ENCODE assay signal across 1 cellular context in genomic region chr18:35497334-35498197, GRCh38.
TF ChIP-seq lines count a peak whose summit lies in the region.

Gene INO80C, minus strand, starts transcription at chr18:35497960. Its CDS starts 86 bp downstream, at chr18:35497874.

TF ChIP-seq in HepG2, 621 proteins besides CTCF, POLR2A, EP300 and RAD21 (continued from another document and continues in another):
- TF ChIP-seq, protein P1, sequence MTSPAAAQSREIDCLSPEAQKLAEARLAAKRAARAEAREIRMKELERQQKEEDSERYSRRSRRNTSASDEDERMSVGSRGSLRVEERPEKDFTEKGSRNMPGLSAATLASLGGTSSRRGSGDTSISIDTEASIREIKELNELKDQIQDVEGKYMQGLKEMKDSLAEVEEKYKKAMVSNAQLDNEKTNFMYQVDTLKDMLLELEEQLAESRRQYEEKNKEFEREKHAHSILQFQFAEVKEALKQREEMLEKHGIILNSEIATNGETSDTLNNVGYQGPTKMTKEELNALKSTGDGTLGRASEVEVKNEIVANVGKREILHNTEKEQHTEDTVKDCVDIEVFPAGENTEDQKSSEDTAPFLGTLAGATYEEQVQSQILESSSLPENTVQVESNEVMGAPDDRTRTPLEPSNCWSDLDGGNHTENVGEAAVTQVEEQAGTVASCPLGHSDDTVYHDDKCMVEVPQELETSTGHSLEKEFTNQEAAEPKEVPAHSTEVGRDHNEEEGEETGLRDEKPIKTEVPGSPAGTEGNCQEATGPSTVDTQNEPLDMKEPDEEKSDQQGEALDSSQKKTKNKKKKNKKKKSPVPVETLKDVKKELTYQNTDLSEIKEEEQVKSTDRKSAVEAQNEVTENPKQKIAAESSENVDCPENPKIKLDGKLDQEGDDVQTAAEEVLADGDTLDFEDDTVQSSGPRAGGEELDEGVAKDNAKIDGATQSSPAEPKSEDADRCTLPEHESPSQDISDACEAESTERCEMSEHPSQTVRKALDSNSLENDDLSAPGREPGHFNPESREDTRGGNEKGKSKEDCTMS (CRISPR knock-in tag; conservative IDR thresholded peaks at IDR 0.05), result 0 out of 2 replicates have a peak, but pooled peaks have one; percentile 10
- TF ChIP-seq SRSF1 (optimal IDR thresholded peaks at IDR 0.05; ENCODE audit: low read depth, low read length), result no peak
- TF ChIP-seq ETV6 (CRISPR knock-in tag; conservative IDR thresholded peaks at IDR 0.05), result peak; percentile 95; the same call in 1 of the 2 replicates
- TF ChIP-seq, protein P2, sequence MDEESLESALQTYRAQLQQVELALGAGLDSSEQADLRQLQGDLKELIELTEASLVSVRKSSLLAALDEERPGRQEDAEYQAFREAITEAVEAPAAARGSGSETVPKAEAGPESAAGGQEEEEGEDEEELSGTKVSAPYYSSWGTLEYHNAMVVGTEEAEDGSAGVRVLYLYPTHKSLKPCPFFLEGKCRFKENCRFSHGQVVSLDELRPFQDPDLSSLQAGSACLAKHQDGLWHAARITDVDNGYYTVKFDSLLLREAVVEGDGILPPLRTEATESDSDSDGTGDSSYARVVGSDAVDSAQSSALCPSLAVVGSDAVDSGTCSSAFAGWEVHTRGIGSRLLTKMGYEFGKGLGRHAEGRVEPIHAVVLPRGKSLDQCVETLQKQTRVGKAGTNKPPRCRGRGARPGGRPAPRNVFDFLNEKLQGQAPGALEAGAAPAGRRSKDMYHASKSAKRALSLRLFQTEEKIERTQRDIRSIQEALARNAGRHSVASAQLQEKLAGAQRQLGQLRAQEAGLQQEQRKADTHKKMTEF (CRISPR knock-in tag; IDR thresholded peaks at IDR 0.05), result peak; percentile 94
- TF ChIP-seq KDM4B (CRISPR knock-in tag; IDR thresholded peaks at IDR 0.05), result peak; percentile 87; the same call in 1 of the 2 replicates
- TF ChIP-seq U2AF2 (IDR thresholded peaks at IDR 0.05; ENCODE audit: low read depth, low read length), result no peak
- TF ChIP-seq TSC22D2 (CRISPR knock-in tag; IDR thresholded peaks at IDR 0.05; ENCODE audit: borderline replicate concordance), result 0 out of 2 replicates have a peak, but pooled peaks have one; percentile 86
- TF ChIP-seq HNRNPK (IDR thresholded peaks at IDR 0.05; ENCODE audit: low read depth, low read length, poor library complexity, severe bottlenecking), result no peak
- TF ChIP-seq, protein P3, sequence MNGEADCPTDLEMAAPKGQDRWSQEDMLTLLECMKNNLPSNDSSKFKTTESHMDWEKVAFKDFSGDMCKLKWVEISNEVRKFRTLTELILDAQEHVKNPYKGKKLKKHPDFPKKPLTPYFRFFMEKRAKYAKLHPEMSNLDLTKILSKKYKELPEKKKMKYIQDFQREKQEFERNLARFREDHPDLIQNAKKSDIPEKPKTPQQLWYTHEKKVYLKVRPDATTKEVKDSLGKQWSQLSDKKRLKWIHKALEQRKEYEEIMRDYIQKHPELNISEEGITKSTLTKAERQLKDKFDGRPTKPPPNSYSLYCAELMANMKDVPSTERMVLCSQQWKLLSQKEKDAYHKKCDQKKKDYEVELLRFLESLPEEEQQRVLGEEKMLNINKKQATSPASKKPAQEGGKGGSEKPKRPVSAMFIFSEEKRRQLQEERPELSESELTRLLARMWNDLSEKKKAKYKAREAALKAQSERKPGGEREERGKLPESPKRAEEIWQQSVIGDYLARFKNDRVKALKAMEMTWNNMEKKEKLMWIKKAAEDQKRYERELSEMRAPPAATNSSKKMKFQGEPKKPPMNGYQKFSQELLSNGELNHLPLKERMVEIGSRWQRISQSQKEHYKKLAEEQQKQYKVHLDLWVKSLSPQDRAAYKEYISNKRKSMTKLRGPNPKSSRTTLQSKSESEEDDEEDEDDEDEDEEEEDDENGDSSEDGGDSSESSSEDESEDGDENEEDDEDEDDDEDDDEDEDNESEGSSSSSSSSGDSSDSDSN (CRISPR knock-in tag; IDR thresholded peaks at IDR 0.05), result peak; percentile 39; the same call in 1 of the 2 replicates
- TF ChIP-seq ZNF260 (CRISPR knock-in tag; IDR thresholded peaks at IDR 0.05; ENCODE audit: borderline replicate concordance, low read depth), result no peak
- TF ChIP-seq, protein P4, sequence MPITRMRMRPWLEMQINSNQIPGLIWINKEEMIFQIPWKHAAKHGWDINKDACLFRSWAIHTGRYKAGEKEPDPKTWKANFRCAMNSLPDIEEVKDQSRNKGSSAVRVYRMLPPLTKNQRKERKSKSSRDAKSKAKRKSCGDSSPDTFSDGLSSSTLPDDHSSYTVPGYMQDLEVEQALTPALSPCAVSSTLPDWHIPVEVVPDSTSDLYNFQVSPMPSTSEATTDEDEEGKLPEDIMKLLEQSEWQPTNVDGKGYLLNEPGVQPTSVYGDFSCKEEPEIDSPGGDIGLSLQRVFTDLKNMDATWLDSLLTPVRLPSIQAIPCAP (CRISPR knock-in tag; IDR thresholded peaks at IDR 0.05; ENCODE audit: low read depth), result no peak
- TF ChIP-seq, protein P5, sequence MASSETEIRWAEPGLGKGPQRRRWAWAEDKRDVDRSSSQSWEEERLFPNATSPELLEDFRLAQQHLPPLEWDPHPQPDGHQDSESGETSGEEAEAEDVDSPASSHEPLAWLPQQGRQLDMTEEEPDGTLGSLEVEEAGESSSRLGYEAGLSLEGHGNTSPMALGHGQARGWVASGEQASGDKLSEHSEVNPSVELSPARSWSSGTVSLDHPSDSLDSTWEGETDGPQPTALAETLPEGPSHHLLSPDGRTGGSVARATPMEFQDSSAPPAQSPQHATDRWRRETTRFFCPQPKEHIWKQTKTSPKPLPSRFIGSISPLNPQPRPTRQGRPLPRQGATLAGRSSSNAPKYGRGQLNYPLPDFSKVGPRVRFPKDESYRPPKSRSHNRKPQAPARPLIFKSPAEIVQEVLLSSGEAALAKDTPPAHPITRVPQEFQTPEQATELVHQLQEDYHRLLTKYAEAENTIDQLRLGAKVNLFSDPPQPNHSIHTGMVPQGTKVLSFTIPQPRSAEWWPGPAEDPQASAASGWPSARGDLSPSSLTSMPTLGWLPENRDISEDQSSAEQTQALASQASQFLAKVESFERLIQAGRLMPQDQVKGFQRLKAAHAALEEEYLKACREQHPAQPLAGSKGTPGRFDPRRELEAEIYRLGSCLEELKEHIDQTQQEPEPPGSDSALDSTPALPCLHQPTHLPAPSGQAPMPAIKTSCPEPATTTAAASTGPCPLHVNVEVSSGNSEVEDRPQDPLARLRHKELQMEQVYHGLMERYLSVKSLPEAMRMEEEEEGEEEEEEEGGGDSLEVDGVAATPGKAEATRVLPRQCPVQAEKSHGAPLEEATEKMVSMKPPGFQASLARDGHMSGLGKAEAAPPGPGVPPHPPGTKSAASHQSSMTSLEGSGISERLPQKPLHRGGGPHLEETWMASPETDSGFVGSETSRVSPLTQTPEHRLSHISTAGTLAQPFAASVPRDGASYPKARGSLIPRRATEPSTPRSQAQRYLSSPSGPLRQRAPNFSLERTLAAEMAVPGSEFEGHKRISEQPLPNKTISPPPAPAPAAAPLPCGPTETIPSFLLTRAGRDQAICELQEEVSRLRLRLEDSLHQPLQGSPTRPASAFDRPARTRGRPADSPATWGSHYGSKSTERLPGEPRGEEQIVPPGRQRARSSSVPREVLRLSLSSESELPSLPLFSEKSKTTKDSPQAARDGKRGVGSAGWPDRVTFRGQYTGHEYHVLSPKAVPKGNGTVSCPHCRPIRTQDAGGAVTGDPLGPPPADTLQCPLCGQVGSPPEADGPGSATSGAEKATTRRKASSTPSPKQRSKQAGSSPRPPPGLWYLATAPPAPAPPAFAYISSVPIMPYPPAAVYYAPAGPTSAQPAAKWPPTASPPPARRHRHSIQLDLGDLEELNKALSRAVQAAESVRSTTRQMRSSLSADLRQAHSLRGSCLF (CRISPR knock-in tag; IDR thresholded peaks at IDR 0.05; ENCODE audit: borderline replicate concordance), result 0 out of 2 replicates have a peak, but pooled peaks have one; percentile 69
- peak; percentile 81 for TF ChIP-seq ZBTB7B (CRISPR knock-in tag; IDR thresholded peaks at IDR 0.05)
- TF ChIP-seq, protein P6, sequence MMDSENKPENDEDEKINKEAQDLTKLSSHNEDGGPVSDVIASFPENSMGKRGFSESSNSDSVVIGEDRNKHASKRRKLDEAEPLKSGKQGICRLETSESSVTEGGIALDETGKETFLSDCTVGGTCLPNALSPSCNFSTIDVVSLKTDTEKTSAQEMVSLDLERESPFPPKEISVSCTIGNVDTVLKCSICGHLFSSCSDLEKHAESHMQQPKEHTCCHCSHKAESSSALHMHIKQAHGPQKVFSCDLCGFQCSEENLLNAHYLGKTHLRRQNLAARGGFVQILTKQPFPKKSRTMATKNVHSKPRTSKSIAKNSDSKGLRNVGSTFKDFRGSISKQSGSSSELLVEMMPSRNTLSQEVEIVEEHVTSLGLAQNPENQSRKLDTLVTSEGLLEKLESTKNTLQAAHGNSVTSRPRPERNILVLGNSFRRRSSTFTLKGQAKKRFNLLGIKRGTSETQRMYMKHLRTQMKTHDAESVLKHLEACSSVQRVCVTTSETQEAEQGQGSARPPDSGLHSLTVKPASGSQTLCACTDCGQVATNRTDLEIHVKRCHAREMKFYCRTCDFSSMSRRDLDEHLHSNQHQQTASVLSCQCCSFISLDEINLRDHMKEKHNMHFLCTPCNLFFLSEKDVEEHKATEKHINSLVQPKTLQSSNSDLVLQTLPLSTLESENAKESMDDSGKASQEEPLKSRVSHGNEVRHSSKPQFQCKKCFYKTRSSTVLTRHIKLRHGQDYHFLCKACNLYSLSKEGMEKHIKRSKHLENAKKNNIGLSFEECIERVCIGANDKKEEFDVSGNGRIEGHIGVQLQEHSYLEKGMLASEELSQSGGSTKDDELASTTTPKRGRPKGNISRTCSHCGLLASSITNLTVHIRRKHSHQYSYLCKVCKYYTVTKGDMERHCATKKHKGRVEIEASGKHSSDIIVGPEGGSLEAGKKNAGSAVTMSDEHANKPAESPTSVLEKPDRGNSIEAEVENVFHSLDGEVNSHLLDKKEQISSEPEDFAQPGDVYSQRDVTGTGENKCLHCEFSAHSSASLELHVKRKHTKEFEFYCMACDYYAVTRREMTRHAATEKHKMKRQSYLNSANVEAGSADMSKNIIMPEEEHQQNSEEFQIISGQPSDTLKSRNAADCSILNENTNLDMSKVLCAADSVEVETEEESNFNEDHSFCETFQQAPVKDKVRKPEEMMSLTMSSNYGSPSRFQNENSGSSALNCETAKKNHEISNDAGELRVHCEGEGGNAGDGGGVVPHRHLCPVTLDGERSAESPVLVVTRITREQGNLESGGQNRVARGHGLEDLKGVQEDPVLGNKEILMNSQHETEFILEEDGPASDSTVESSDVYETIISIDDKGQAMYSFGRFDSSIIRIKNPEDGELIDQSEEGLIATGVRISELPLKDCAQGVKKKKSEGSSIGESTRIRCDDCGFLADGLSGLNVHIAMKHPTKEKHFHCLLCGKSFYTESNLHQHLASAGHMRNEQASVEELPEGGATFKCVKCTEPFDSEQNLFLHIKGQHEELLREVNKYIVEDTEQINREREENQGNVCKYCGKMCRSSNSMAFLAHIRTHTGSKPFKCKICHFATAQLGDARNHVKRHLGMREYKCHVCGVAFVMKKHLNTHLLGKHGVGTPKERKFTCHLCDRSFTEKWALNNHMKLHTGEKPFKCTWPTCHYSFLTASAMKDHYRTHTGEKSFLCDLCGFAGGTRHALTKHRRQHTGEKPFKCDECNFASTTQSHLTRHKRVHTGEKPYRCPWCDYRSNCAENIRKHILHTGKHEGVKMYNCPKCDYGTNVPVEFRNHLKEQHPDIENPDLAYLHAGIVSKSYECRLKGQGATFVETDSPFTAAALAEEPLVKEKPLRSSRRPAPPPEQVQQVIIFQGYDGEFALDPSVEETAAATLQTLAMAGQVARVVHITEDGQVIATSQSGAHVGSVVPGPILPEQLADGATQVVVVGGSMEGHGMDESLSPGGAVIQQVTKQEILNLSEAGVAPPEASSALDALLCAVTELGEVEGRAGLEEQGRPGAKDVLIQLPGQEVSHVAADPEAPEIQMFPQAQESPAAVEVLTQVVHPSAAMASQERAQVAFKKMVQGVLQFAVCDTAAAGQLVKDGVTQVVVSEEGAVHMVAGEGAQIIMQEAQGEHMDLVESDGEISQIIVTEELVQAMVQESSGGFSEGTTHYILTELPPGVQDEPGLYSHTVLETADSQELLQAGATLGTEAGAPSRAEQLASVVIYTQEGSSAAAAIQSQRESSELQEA (CRISPR knock-in tag; IDR thresholded peaks at IDR 0.05; ENCODE audit: not compliant biosample characterization), result peak; percentile 72
- peak; percentile 76; the same call in 1 of the 2 replicates for TF ChIP-seq HOXA5 (CRISPR knock-in tag; IDR thresholded peaks at IDR 0.05)
- TF ChIP-seq HNRNPL (IDR thresholded peaks at IDR 0.05; ENCODE audit: low read depth, low read length), result 0 out of 2 replicates have a peak, but pooled peaks have one; percentile 49
- TF ChIP-seq TEAD3 (CRISPR knock-in tag; optimal IDR thresholded peaks at IDR 0.05; ENCODE audit: borderline replicate concordance), result peak; percentile 73
- TF ChIP-seq, protein P7, sequence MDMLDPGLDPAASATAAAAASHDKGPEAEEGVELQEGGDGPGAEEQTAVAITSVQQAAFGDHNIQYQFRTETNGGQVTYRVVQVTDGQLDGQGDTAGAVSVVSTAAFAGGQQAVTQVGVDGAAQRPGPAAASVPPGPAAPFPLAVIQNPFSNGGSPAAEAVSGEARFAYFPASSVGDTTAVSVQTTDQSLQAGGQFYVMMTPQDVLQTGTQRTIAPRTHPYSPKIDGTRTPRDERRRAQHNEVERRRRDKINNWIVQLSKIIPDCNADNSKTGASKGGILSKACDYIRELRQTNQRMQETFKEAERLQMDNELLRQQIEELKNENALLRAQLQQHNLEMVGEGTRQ (IDR thresholded peaks at IDR 0.05; ENCODE audit: low read depth, low read length), result no peak
- TF ChIP-seq, protein P7 (CRISPR knock-in tag; IDR thresholded peaks at IDR 0.05; ENCODE audit: borderline replicate concordance), result peak; percentile 50; the same call in 1 of the 2 replicates
- TF ChIP-seq ZC3H13 (CRISPR knock-in tag; IDR thresholded peaks at IDR 0.05), result 0 out of 2 replicates have a peak, but pooled peaks have one; percentile 78
- TF ChIP-seq ZNF678 (CRISPR knock-in tag; IDR thresholded peaks at IDR 0.05), result no peak; the same call in none of the 2 replicates
- no peak for TF ChIP-seq ZNF343 (CRISPR knock-in tag; IDR thresholded peaks at IDR 0.05)
- TF ChIP-seq POGZ (CRISPR knock-in tag; IDR thresholded peaks at IDR 0.05), result peak; percentile 93
- 0 out of 2 replicates have a peak, but pooled peaks have one; percentile 30 for TF ChIP-seq ZNF704 (CRISPR knock-in tag; IDR thresholded peaks at IDR 0.05; ENCODE audit: borderline replicate concordance)
- peak; percentile 15; the same call in 1 of the 2 replicates for TF ChIP-seq ZNF121 (CRISPR knock-in tag; IDR thresholded peaks at IDR 0.05)
- peak; percentile 85 for TF ChIP-seq YY1 (IDR thresholded peaks at IDR 0.05; ENCODE audit: insufficient read depth, insufficient replicate concordance, low read depth, low read length)
- TF ChIP-seq DDIT3 (CRISPR knock-in tag; IDR thresholded peaks at IDR 0.05), result no peak
- TF ChIP-seq ZFP37 (CRISPR knock-in tag; IDR thresholded peaks at IDR 0.05; ENCODE audit: borderline replicate concordance), result 0 out of 2 replicates have a peak, but pooled peaks have one; percentile 14
